13 cellular contexts compared by ENCODE assay signal in the genomic region with DNA sequence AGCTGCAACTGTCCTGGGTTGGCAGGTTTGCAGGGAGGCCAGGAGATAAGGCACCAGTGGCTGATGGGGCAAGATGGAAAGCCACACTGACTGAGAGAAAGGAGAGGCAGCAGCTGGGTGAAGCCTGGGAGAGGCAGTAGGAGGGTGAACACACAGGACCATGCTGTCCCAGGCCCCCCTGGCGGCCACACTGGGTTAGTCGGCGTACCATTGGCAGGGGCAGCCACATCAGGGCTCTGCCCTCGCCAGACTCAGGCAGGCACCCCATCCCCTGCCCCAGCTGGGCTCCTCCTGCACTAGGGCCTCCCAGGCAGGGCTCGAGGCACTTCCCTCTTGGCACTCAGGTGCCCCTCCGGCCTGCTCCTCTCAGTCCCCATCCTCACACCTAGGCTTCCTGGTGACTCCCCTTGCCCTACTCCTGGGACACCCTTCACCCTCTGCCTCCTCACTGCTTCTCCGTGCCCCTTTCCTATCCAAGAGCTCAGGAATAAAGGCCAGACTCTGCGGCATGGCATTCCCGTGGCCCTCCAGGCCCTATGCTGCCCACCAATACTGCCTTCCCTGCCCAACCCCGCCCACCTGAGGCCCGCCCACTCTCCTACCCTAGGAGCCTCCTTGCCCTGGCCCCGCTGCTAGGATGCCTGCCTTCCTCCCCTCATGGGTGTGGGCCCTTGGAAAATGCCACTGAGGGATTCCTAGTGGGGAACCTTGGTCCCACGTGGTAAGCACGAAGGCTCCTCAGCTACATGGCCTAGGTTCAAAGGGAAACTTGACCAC. TPM values are rescaled to one million over a fixed set of nuclear protein-coding genes. Genes with fewer than 3 reads are reported as not detected.
DNase-seq lines count a peak whose midpoint lies in the region; ATAC-seq and TF ChIP-seq lines count a peak whose summit lies in the region.
"Had no signal": no experiment of that assay in that cellular context is flagged by ENCODE, and none has a peak within 500 bp of the region (broad histone marks: within the 10 kb centered on the region; RNA-seq: fewer than 3 reads in every experiment).

No MANE protein-coding gene starts in this region.

- H3K9me3 ChIP-seq in OCI-LY7 (ENCODE audit: low read length), result no peaks in the 10 kb centered on the region
- H3K9me3 ChIP-seq in neural progenitor cell (ENCODE audit: low read depth), result no peaks in the 10 kb centered on the region
- H3K9me3 ChIP-seq: gastroesophageal sphincter, tibial nerve had no signal

- CTCF ChIA-PET in OCI-LY7 (lab: Charles Lee; ENCODE audit: unreplicated experiment), result no interaction called here
- CTCF ChIA-PET in T-cell (lab: Charles Lee), result no interaction called here

- POLR2A ChIA-PET in OCI-LY7 (lab: Charles Lee) (interaction anchor here (0.6 kb wide), 1 partner anchor 218 kb away, joined by 4 read pairs; no protein-coding TSS in a partner anchor), T-cell (lab: Charles Lee) (no interaction called here)

- DNase-seq in H7 (peak; percentile 84), OCI-LY7 (ENCODE audit: low spot score) (peak; percentile 7), neural progenitor cell (ENCODE audit: low spot score) (no peak), AG20443 (ENCODE audit: low spot score) (no peak), T-cell (no peak)
- no peak for DNase-seq in effector memory CD8-positive, alpha-beta T cell
- DNase-seq: IMR-90, islet precursor cell had no signal

- peaks cover 2% of the 10 kb centered on the region for H3K36me3 ChIP-seq in H7 (replicated peaks; ENCODE audit: control insufficient read depth, insufficient read depth, low read length)
- peaks cover 7% of the 10 kb centered on the region; the same call in 1 of the 2 replicates for H3K36me3 ChIP-seq in OCI-LY7 (ENCODE audit: insufficient read depth, low read length)
- no peaks in the 10 kb centered on the region for H3K36me3 ChIP-seq in neural progenitor cell
- H3K36me3 ChIP-seq: gastroesophageal sphincter, tibial nerve had no signal

- intact Hi-C loops in OCI-LY7 (cut with micrococcal nuclease; ENCODE audit: unreplicated experiment), result no loop called here

- no peak overlapping the region for H3K9ac ChIP-seq in neural progenitor cell

- H3K4me1 ChIP-seq in OCI-LY7 (ENCODE audit: insufficient read depth, low read length, poor library complexity, severe bottlenecking) (peaks cover 7% of the 10 kb centered on the region), neural progenitor cell (peaks cover 10% of the 10 kb centered on the region)

- H3K4me1 Mint-ChIP-seq in effector memory CD8-positive, alpha-beta T cell (ENCODE audit: low read depth in 2 of 2), result peaks cover 16 to 27% of the 10 kb centered on the region in 2 donors
- H3K4me1 Mint-ChIP-seq in neural progenitor cell (peaks cover 37% of the 10 kb centered on the region), T-cell (peaks cover 21 to 26% (median 21%) of the 10 kb centered on the region in 3 donors)

- H3K4me3 Mint-ChIP-seq in effector memory CD8-positive, alpha-beta T cell, result no peak overlapping the region
- H3K4me3 Mint-ChIP-seq in neural progenitor cell (no peak overlapping the region), T-cell (no peak overlapping the region)
- H3K4me3 Mint-ChIP-seq: activated naive CD8-positive, alpha-beta T cell; central memory CD8-positive, alpha-beta T cell had no signal

- no peaks in the 10 kb centered on the region for H3K9me2 ChIP-seq in OCI-LY7 (ENCODE audit: insufficient read depth, low read length)

- no peaks in the 10 kb centered on the region for H4K20me1 ChIP-seq in OCI-LY7 (ENCODE audit: insufficient read depth, low read length)
- H4K20me1 ChIP-seq in neural progenitor cell (ENCODE audit: low read depth), result no peaks in the 10 kb centered on the region

- TF ChIP-seq CTCF in OCI-LY7 (conservative IDR thresholded peaks at IDR 0.05; ENCODE audit: low read length), result no peak
- TF ChIP-seq CTCF in neural progenitor cell (IDR thresholded peaks at IDR 0.05), result peak; percentile 19

- no peak overlapping the region for H3K4me2 ChIP-seq in OCI-LY7 (ENCODE audit: low read length)
- H3K4me2 ChIP-seq in neural progenitor cell, result no peak overlapping the region

- H3K27ac ChIP-seq in OCI-LY7 (ENCODE audit: low read depth, low read length, poor library complexity, severe bottlenecking), result no peak overlapping the region
- no peak overlapping the region for H3K27ac ChIP-seq in neural progenitor cell
- H3K27ac ChIP-seq: gastroesophageal sphincter, tibial nerve had no signal

- H3K4me3 ChIP-seq in H7 (ENCODE audit: insufficient read depth, low read depth, low read length) (no peak overlapping the region), OCI-LY7 (ENCODE audit: low read depth, low read length, poor library complexity, severe bottlenecking) (no peak overlapping the region), neural progenitor cell (no peak overlapping the region)
- H3K4me3 ChIP-seq: gastroesophageal sphincter, tibial nerve had no signal

- no peak overlapping the region for H2AFZ ChIP-seq in OCI-LY7 (ENCODE audit: low read length)
- no peak overlapping the region for H2AFZ ChIP-seq in neural progenitor cell (replicated peaks)

- ATAC-seq in effector memory CD8-positive, alpha-beta T cell (replicated peaks), result no peak
- no peak for ATAC-seq in GM19328 (IDR thresholded peaks at IDR 0.05; ENCODE audit: unreplicated experiment)
- ATAC-seq in T-cell (replicated peaks in 1 of 4), result no peak
- ATAC-seq: gastroesophageal sphincter had no signal

- no peaks in the 10 kb centered on the region for H3K9me3 Mint-ChIP-seq in effector memory CD8-positive, alpha-beta T cell
- no peaks in the 10 kb centered on the region for H3K9me3 Mint-ChIP-seq in neural progenitor cell
- H3K9me3 Mint-ChIP-seq in T-cell, result no peaks in the 10 kb centered on the region
- H3K9me3 Mint-ChIP-seq: central memory CD8-positive, alpha-beta T cell had no signal

- H3K27me3 Mint-ChIP-seq in effector memory CD8-positive, alpha-beta T cell, result no peaks in the 10 kb centered on the region
- peaks cover 4% of the 10 kb centered on the region for H3K27me3 Mint-ChIP-seq in neural progenitor cell (ENCODE audit: insufficient read depth, low read depth)
- H3K27me3 Mint-ChIP-seq in T-cell, result no peaks in the 10 kb centered on the region
- H3K27me3 Mint-ChIP-seq: activated naive CD8-positive, alpha-beta T cell; central memory CD8-positive, alpha-beta T cell had no signal

- no peaks in the 10 kb centered on the region for H3K36me3 Mint-ChIP-seq in effector memory CD8-positive, alpha-beta T cell (ENCODE audit: insufficient read depth)
- no peaks in the 10 kb centered on the region for H3K36me3 Mint-ChIP-seq in neural progenitor cell
- H3K36me3 Mint-ChIP-seq in T-cell, result no peaks in the 10 kb centered on the region
- H3K36me3 Mint-ChIP-seq: activated naive CD8-positive, alpha-beta T cell had no signal

- H3K27me3 ChIP-seq in H7 (ENCODE audit: control insufficient read depth, insufficient read depth, low read length), result no peaks in the 10 kb centered on the region
- H3K27me3 ChIP-seq in neural progenitor cell, result no peaks in the 10 kb centered on the region
- H3K27me3 ChIP-seq: gastroesophageal sphincter, tibial nerve had no signal

- H3K79me2 ChIP-seq in OCI-LY7 (ENCODE audit: insufficient read depth, low read depth, low read length), result no peaks in the 10 kb centered on the region
- no peaks in the 10 kb centered on the region for H3K79me2 ChIP-seq in neural progenitor cell (ENCODE audit: low read depth)

- H3F3A ChIP-seq in neural progenitor cell (ENCODE audit: low read depth), result no peaks in the 10 kb centered on the region

- BruUV-seq in OCI-LY7 (replicated peaks; lab: Mats Ljungman, UMichigan), result no TSS peak

- H3K27ac Mint-ChIP-seq in effector memory CD8-positive, alpha-beta T cell, result peak overlapping the region; percentile 39 to 93
- H3K27ac Mint-ChIP-seq in neural progenitor cell (no peak overlapping the region), T-cell (no peak overlapping the region)
- H3K27ac Mint-ChIP-seq: activated naive CD8-positive, alpha-beta T cell had no signal

RNA-seq across cellular contexts. Expression of a gene that starts 28.8 kb away (rescaled TPM):
- total RNA-seq in H7 (2014; rRNA removed; shearing (Covaris generic)), result 19.5 and 21.7 TPM in 2 replicates
- total RNA-seq in OCI-LY7 (2014; rRNA removed; shearing (Covaris generic)), result 8.4 and 11.4 TPM in 2 replicates
- total RNA-seq in OCI-LY7 (2022) (13.5 and 14.4 TPM in 2 replicates), neural progenitor cell (ENCODE audit: low replicate concordance) (2.4 and 10.7 TPM in 2 replicates), T-cell (10 to 100 TPM; 11.3 to 41.3 (median 39.0) TPM)

Comparison
In these comparisons a context has a peak if more than half of its experiments do, and no peak if none do; other contexts are left out.
1. DNase-seq: peak in H7 (single experiment) and OCI-LY7 (single experiment); none in effector memory CD8-positive, alpha-beta T cell (0 of 3), neural progenitor cell (single experiment), AG20443 (single experiment) and T-cell (0 of 34).
2. H3K27ac Mint-ChIP-seq: peak in effector memory CD8-positive, alpha-beta T cell (2 of 2); none in neural progenitor cell (single experiment) and T-cell (0 of 2).